Comparison of ENCODE assay signal across 8 cellular contexts in the genomic region with DNA sequence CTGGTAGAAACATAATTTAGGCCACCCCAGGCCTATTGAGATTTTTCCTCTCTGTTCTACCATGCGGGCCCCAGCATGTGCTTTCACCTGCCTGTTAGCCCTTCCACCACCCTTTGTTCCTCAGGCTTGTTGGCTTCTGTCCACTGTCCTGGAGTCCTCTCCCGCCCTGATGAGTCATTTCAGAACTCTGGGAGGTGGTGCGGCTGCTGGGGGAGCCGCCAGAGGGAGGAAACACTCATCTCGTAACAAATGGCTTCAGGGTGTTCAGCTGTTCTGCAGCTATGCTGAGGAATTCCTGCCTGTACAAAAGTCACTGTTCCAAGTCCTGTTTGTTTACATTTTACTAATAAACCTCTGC. TPM values are rescaled to one million over a fixed set of nuclear protein-coding genes. Genes with fewer than 3 reads are reported as not detected.
A peak's percentile ranks its signal among the peaks of the same experiment; 100 is the strongest.
DNase-seq lines count a peak whose midpoint lies in the region; ATAC-seq and TF ChIP-seq lines count a peak whose summit lies in the region.

No MANE protein-coding gene starts in this region.

- H3K79me1 ChIP-seq in neuronal stem cell (ENCODE audit: low read depth, low read length), result no peaks in the 10 kb centered on the region

- no peak overlapping the region for H2BK12ac ChIP-seq in neuronal stem cell (ENCODE audit: low read length)

- H3K36me3 ChIP-seq in HEK293 (ENCODE audit: control insufficient read depth in 2 of 2, insufficient read depth in 1 of 2, low read length in 2 of 2) (no peaks in the 10 kb centered on the region), SJCRH30 (no peaks in the 10 kb centered on the region), neuronal stem cell (replicated peaks in 1 of 2; ENCODE audit: control insufficient read depth in 2 of 2, insufficient read depth in 2 of 2, low read length in 2 of 2) (no peaks in the 10 kb centered on the region)

- H2BK5ac ChIP-seq in neuronal stem cell (ENCODE audit: low read length), result no peak overlapping the region

- no peaks in the 10 kb centered on the region for H3K36me3 Mint-ChIP-seq in activated CD4-positive, alpha-beta T cell treated with anti-CD3 and anti-CD28 coated beads, Interleukin-2, amount 10 ng/mL, durations not matched to agents 7 days and 5 days (ENCODE audit: low read depth)

- no peak overlapping the region for H3K14ac ChIP-seq in neuronal stem cell (ENCODE audit: low read length)

- H3K4me2 ChIP-seq in neuronal stem cell (ENCODE audit: insufficient read depth, low read length, poor library complexity, severe bottlenecking), result no peak overlapping the region

- H3K9ac ChIP-seq in neuronal stem cell (ENCODE audit: low read depth, low read length, poor library complexity), result no peak overlapping the region

- no peak overlapping the region for H4K91ac ChIP-seq in neuronal stem cell (ENCODE audit: low read depth, low read length, poor library complexity)

- CTCF ChIA-PET in HEK293 (lab: Yijun Ruan, JAX), result interaction anchor here (0.6 to 0.9 kb wide), 2 partner anchors 64 to 222 kb away, joined by 3 to 4 read pairs; no protein-coding TSS in a partner anchor
- CTCF ChIA-PET in activated CD4-positive, alpha-beta T cell treated with anti-CD3 and anti-CD28 coated beads, Interleukin-2, amount 10 ng/mL, durations not matched to agents 7 days and 5 days (lab: Charles Lee), result no interaction called here

- H3K4me1 ChIP-seq in HEK293 (ENCODE audit: control insufficient read depth, insufficient read depth, low read length) (no peaks in the 10 kb centered on the region), SJCRH30 (peaks cover 20% of the 10 kb centered on the region), neuronal stem cell (ENCODE audit: control insufficient read depth in 2 of 2, insufficient read depth in 1 of 2, low read depth in 1 of 2, low read length in 2 of 2) (peaks cover 4 to 5% of the 10 kb centered on the region in 2 donors)

- H3K18ac ChIP-seq in neuronal stem cell (ENCODE audit: low read length), result peak overlapping the region; percentile 11

- H3K27me3 ChIP-seq in SJCRH30 (no peaks in the 10 kb centered on the region), neuronal stem cell (ENCODE audit: control insufficient read depth in 3 of 3, insufficient read depth in 3 of 3, low read depth in 1 of 3, low read length in 3 of 3) (no peaks in the 10 kb centered on the region)

- no peak overlapping the region for H2AK5ac ChIP-seq in neuronal stem cell (ENCODE audit: low read depth, low read length)

- no peak overlapping the region for H3K27ac Mint-ChIP-seq in activated CD4-positive, alpha-beta T cell treated with anti-CD3 and anti-CD28 coated beads, Interleukin-2, amount 10 ng/mL, durations not matched to agents 7 days and 5 days

- DNase-seq in SJCRH30 (peak; percentile 95 to 98), fibroblast of pulmonary artery (ENCODE audit: low read depth) (peak; percentile 95), neuronal stem cell (ENCODE audit: low spot score) (no peak), NCI-H82 treated with DMSO at 0.1 percent for 48 hours (lab: John Stamatoyannopoulos, UW; ENCODE audit: unreplicated experiment) (no peak)
- DNase-seq in activated CD4-positive, alpha-beta T cell treated with anti-CD3 and anti-CD28 coated beads, Interleukin-2, amount 10 ng/mL, durations not matched to agents 7 days and 5 days, result no peak
- DNase-seq in activated CD4-positive, alpha-beta T cell treated with anti-CD3 and anti-CD28 coated beads for 4 hours, result no peak

- H3K4ac ChIP-seq in neuronal stem cell (ENCODE audit: low read length), result no peak overlapping the region

- H4K8ac ChIP-seq in neuronal stem cell (ENCODE audit: low read depth, low read length), result no peak overlapping the region

- ATAC-seq in GM18511 (IDR thresholded peaks at IDR 0.05; ENCODE audit: unreplicated experiment), result no peak

- no peaks in the 10 kb centered on the region for H3K9me3 Mint-ChIP-seq in activated CD4-positive, alpha-beta T cell treated with anti-CD3 and anti-CD28 coated beads, Interleukin-2, amount 10 ng/mL, durations not matched to agents 7 days and 5 days

- POLR2A ChIA-PET in HEK293 (lab: Yijun Ruan, JAX), result no interaction called here
- POLR2A ChIA-PET in activated CD4-positive, alpha-beta T cell treated with anti-CD3 and anti-CD28 coated beads, Interleukin-2, amount 10 ng/mL, durations not matched to agents 7 days and 5 days (lab: Charles Lee), result no interaction called here

- H2BK120ac ChIP-seq in neuronal stem cell (ENCODE audit: low read depth, low read length), result no peak overlapping the region

- H3K23ac ChIP-seq in neuronal stem cell (ENCODE audit: low read depth, low read length, poor library complexity), result no peak overlapping the region

- no peak overlapping the region for H3K4me3 ChIP-seq in HEK293 (ENCODE audit: low read depth, low read length)
- no peak overlapping the region for H3K4me3 ChIP-seq in SJCRH30
- no peak overlapping the region for H3K4me3 ChIP-seq in fibroblast of pulmonary artery (replicated peaks; ENCODE audit: low read depth, low read length)
- H3K4me3 ChIP-seq in neuronal stem cell (ENCODE audit: low read length in 2 of 2), result no peak overlapping the region

- H2BK15ac ChIP-seq in neuronal stem cell (ENCODE audit: low read length), result no peak overlapping the region

- H3K27ac ChIP-seq in HEK293 (ENCODE audit: extremely low read depth, low read depth, low read length) (no peak overlapping the region), SJCRH30 (peak overlapping the region; percentile 65), neuronal stem cell (replicated peaks; ENCODE audit: low read length) (no peak overlapping the region)

- H3K4me3 Mint-ChIP-seq in activated CD4-positive, alpha-beta T cell treated with anti-CD3 and anti-CD28 coated beads, Interleukin-2, amount 10 ng/mL, durations not matched to agents 7 days and 5 days, result no peak overlapping the region

- peak overlapping the region; percentile 82 for H2AFZ ChIP-seq in neuronal stem cell (ENCODE audit: low read length)

- no peaks in the 10 kb centered on the region for H3K27me3 Mint-ChIP-seq in activated CD4-positive, alpha-beta T cell treated with anti-CD3 and anti-CD28 coated beads, Interleukin-2, amount 10 ng/mL, durations not matched to agents 7 days and 5 days

- no peaks in the 10 kb centered on the region for H3K4me1 Mint-ChIP-seq in activated CD4-positive, alpha-beta T cell treated with anti-CD3 and anti-CD28 coated beads, Interleukin-2, amount 10 ng/mL, durations not matched to agents 7 days and 5 days

- H3K9me3 ChIP-seq in HEK293 (ENCODE audit: control insufficient read depth, insufficient read depth, low read depth, low read length) (no peaks in the 10 kb centered on the region), SJCRH30 (replicated peaks) (no peaks in the 10 kb centered on the region), neuronal stem cell (replicated peaks in 1 of 2; ENCODE audit: control insufficient read depth in 2 of 2, insufficient read depth in 1 of 2, low read depth in 1 of 2, low read length in 2 of 2) (no peaks in the 10 kb centered on the region)

- no peak; the same call in 1 of the 2 replicates for TF ChIP-seq CTCF in HEK293 (tag by site-specific recombination; IDR thresholded peaks at IDR 0.05)
- peak; percentile 65 for TF ChIP-seq CTCF in fibroblast of pulmonary artery (IDR thresholded peaks at IDR 0.05; ENCODE audit: low read length, missing control alignments)

- no CpG with 5 or more reads among the region's 5 CpGs for WGBS in neuronal stem cell (ENCODE audit: extremely low coverage in 2 of 2, insufficient read length in 2 of 2, insufficient replicate concordance in 1 of 2), 2 donors

TF ChIP-seq in HEK293, 187 proteins besides CTCF, POLR2A, EP300 and RAD21 (continues in another document):
- TF ChIP-seq, protein P1, sequence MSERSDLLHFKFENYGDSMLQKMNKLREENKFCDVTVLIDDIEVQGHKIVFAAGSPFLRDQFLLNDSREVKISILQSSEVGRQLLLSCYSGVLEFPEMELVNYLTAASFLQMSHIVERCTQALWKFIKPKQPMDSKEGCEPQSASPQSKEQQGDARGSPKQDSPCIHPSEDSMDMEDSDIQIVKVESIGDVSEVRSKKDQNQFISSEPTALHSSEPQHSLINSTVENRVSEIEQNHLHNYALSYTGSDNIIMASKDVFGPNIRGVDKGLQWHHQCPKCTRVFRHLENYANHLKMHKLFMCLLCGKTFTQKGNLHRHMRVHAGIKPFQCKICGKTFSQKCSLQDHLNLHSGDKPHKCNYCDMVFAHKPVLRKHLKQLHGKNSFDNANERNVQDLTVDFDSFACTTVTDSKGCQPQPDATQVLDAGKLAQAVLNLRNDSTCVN (tag by site-specific recombination; optimal IDR thresholded peaks at IDR 0.05), result no peak
- TF ChIP-seq ZNF16 (tag by site-specific recombination; IDR thresholded peaks at IDR 0.05; ENCODE audit: low read depth), result no peak
- TF ChIP-seq, protein P2, sequence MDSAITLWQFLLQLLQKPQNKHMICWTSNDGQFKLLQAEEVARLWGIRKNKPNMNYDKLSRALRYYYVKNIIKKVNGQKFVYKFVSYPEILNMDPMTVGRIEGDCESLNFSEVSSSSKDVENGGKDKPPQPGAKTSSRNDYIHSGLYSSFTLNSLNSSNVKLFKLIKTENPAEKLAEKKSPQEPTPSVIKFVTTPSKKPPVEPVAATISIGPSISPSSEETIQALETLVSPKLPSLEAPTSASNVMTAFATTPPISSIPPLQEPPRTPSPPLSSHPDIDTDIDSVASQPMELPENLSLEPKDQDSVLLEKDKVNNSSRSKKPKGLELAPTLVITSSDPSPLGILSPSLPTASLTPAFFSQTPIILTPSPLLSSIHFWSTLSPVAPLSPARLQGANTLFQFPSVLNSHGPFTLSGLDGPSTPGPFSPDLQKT (IDR thresholded peaks at IDR 0.05; ENCODE audit: borderline replicate concordance, low read depth, low read length), result no peak
- TF ChIP-seq ZNF335 (tag by site-specific recombination; conservative IDR thresholded peaks at IDR 0.05), result no peak; the same call in 1 of the 2 replicates
- no peak for TF ChIP-seq ZNF324 (tag by site-specific recombination; IDR thresholded peaks at IDR 0.05)
- TF ChIP-seq KLF8 (tag by site-specific recombination; IDR thresholded peaks at IDR 0.05), result no peak

RNA-seq across cellular contexts. Expression of a gene that starts 36.3 kb away (rescaled TPM):
- total RNA-seq in SJCRH30 (2014; rRNA removed; shearing (Covaris generic)), result 0.38 and 0.56 TPM in 2 replicates
- not detected for polyA plus RNA-seq in neuronal stem cell (2013, experiment 1 of 2)
- not detected for polyA plus RNA-seq in neuronal stem cell (2013, experiment 2 of 2)
- not detected for total RNA-seq in activated CD4-positive, alpha-beta T cell treated with anti-CD3 and anti-CD28 coated beads, Interleukin-2, amount 10 ng/mL, durations not matched to agents 7 days and 5 days

Comparison
In these comparisons a context has a peak if more than half of its experiments do, and no peak if none do; other contexts are left out.
1. DNase-seq: peak in SJCRH30 (2 of 2) and fibroblast of pulmonary artery (single experiment); none in neuronal stem cell (single experiment), activated CD4-positive, alpha-beta T cell treated with anti-CD3 and anti-CD28 coated beads, Interleukin-2, amount 10 ng/mL, durations not matched to agents 7 days and 5 days (single experiment), NCI-H82 treated with DMSO at 0.1 percent for 48 hours (single experiment) and activated CD4-positive, alpha-beta T cell treated with anti-CD3 and anti-CD28 coated beads for 4 hours (0 of 2).